21 cellular contexts compared by ENCODE assay signal in the genomic region with DNA sequence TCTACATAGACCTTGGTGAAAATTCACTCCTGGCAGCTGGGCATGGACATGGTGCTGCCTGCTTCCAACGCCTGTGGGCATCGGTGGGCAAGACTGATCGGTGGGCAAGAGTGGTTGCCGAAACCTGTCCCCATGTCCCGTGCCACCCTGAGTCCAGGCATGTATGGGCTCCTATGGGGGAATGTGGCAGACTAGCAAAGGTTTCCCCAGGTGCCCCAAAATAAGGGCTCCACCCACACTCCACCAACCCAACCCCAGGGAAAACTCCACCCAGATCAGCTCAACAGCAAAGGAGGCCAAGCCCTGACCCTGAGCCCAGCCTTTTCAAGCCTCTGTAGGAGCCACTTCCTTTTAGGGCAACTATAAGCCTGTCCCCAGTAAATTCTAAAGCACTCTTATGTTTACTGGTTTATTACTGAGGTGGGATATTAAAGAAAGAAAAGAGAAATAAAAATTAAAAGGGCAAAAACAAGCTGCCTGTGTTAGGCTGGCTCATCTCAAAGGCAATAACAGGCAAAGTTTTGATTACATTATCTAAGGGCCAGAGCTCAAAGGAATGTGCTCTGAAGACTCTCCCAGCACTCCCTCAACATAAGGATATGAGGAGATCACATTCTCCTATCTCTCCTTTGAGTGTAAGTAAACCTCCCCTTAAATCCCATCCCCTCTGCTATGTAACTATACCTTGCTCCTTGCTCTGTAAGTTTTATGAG. TPM values are rescaled to one million over a fixed set of nuclear protein-coding genes. Genes with fewer than 3 reads are reported as not detected.
DNase-seq lines count a peak whose midpoint lies in the region; ATAC-seq and TF ChIP-seq lines count a peak whose summit lies in the region.
"Had no signal": no experiment of that assay in that cellular context is flagged by ENCODE, and none has a peak within 500 bp of the region (broad histone marks: within the 10 kb centered on the region; RNA-seq: fewer than 3 reads in every experiment).

No MANE protein-coding gene starts in this region.

- H3K27ac ChIP-seq in WERI-Rb-1 = peak overlapping the region; percentile 64
- H3K27ac ChIP-seq: right lobe of liver, upper lobe of right lung had no signal

- H3K27ac Mint-ChIP-seq in osteocyte (ENCODE audit: unreplicated experiment) = no peak overlapping the region
- H3K27ac Mint-ChIP-seq: activated naive CD4-positive, alpha-beta T cell treated with anti-CD3 and anti-CD28 coated beads, Interleukin-2, amount 10 ng/mL, durations not matched to agents 7 days and 5 days; B cell had no signal

- no peak for ATAC-seq in GM19035 (IDR thresholded peaks at IDR 0.05; ENCODE audit: unreplicated experiment)
- no peak for ATAC-seq in HG02852 (IDR thresholded peaks at IDR 0.05; ENCODE audit: unreplicated experiment)
- ATAC-seq: activated T-cell treated with anti-CD3 and anti-CD28 coated beads, Interleukin-2, amount 50 U/mL, for 4 hours; right lobe of liver; upper lobe of right lung had no signal

- no peaks in the 10 kb centered on the region for H3K36me3 Mint-ChIP-seq in osteocyte (ENCODE audit: unreplicated experiment)
- H3K36me3 Mint-ChIP-seq: activated naive CD4-positive, alpha-beta T cell treated with anti-CD3 and anti-CD28 coated beads, Interleukin-2, amount 10 ng/mL, durations not matched to agents 7 days and 5 days had no signal

- H3K4me1 Mint-ChIP-seq in osteocyte (ENCODE audit: unreplicated experiment) = peaks cover 18% of the 10 kb centered on the region
- H3K4me1 Mint-ChIP-seq: activated naive CD4-positive, alpha-beta T cell treated with anti-CD3 and anti-CD28 coated beads, Interleukin-2, amount 10 ng/mL, durations not matched to agents 7 days and 5 days; B cell had no signal

- H3K9me3 ChIP-seq in WERI-Rb-1 (ENCODE audit: severe bottlenecking) = peaks cover 5% of the 10 kb centered on the region
- H3K9me3 ChIP-seq: right lobe of liver, upper lobe of right lung had no signal

- H3K36me3 ChIP-seq in H7 (replicated peaks; ENCODE audit: control insufficient read depth, insufficient read depth, low read length) = no peaks in the 10 kb centered on the region
- H3K36me3 ChIP-seq in WERI-Rb-1 = no peaks in the 10 kb centered on the region
- H3K36me3 ChIP-seq: right lobe of liver, upper lobe of right lung had no signal

- TF ChIP-seq CTCF in WERI-Rb-1 (IDR thresholded peaks at IDR 0.05; ENCODE audit: low read depth, low read length) = no peak
- TF ChIP-seq CTCF in osteocyte (IDR thresholded peaks at IDR 0.05) = no peak

- DNase-seq in H7 (peak; percentile 18), WERI-Rb-1 (no peak), islet precursor cell (peak; percentile 23), osteocyte (ENCODE audit: extremely low spot score, unreplicated experiment) (peak; percentile 77), dedifferentiated amniotic fluid mesenchymal stem cell (ENCODE audit: extremely low spot score) (no peak), NCI-H510A treated with DMSO at 0.1 percent for 48 hours (lab: John Stamatoyannopoulos, UW) (no peak)
- DNase-seq: activated naive CD4-positive, alpha-beta T cell treated with anti-CD3 and anti-CD28 coated beads, Interleukin-2, amount 10 ng/mL, durations not matched to agents 7 days and 5 days; activated T-cell treated with anti-CD3 and anti-CD28 coated beads, Interleukin-2, amount 50 U/mL, for 4 hours; COR-L47; Kasumi-1; NCI-H1092; NCI-H526; right lobe of liver; stimulated activated CD4-positive, alpha-beta T cell treated with anti-CD3 and anti-CD28 coated beads, Interleukin-1b, Interleukin-23, amount 100 ng/mL, for 48 hours; stimulated activated naive CD4-positive, alpha-beta T cell; T-helper 1 cell; upper lobe of right lung had no signal

- no peaks in the 10 kb centered on the region for H3K27me3 ChIP-seq in H7 (ENCODE audit: control insufficient read depth, insufficient read depth, low read length)
- no peaks in the 10 kb centered on the region for H3K27me3 ChIP-seq in WERI-Rb-1 (ENCODE audit: insufficient read depth, low read depth, severe bottlenecking)
- H3K27me3 ChIP-seq: right lobe of liver, upper lobe of right lung had no signal

- peaks cover 4% of the 10 kb centered on the region for H3K9me3 Mint-ChIP-seq in osteocyte (ENCODE audit: unreplicated experiment)
- H3K9me3 Mint-ChIP-seq: activated T-cell treated with anti-CD3 and anti-CD28 coated beads, Interleukin-2, amount 50 U/mL, for 4 hours had no signal

- no peaks in the 10 kb centered on the region for H3K27me3 Mint-ChIP-seq in osteocyte (ENCODE audit: unreplicated experiment)
- H3K27me3 Mint-ChIP-seq: B cell had no signal

- H3K4me3 ChIP-seq in H7 (ENCODE audit: insufficient read depth, low read depth, low read length) (no peak overlapping the region), WERI-Rb-1 (ENCODE audit: low read depth, low read length) (no peak overlapping the region)
- H3K4me3 ChIP-seq: right lobe of liver, upper lobe of right lung had no signal

- H3K4me3 Mint-ChIP-seq in osteocyte (ENCODE audit: unreplicated experiment) = no peak overlapping the region
- H3K4me3 Mint-ChIP-seq: activated naive CD4-positive, alpha-beta T cell treated with anti-CD3 and anti-CD28 coated beads, Interleukin-2, amount 10 ng/mL, durations not matched to agents 7 days and 5 days; activated T-cell treated with anti-CD3 and anti-CD28 coated beads, Interleukin-2, amount 50 U/mL, for 4 hours; B cell had no signal

RNA-seq across cellular contexts. Expression of a gene that starts 8.9 kb away (rescaled TPM):
- total RNA-seq in H7 (2014; rRNA removed; shearing (Covaris generic)) = 0.07 TPM in 1 of 2 replicates, not detected in the other
- not detected in 2 replicates for total RNA-seq in osteocyte
- total RNA-seq: activated T-cell treated with anti-CD3 and anti-CD28 coated beads, Interleukin-2, amount 50 U/mL, for 4 hours; B cell; omental fat pad; right lobe of liver; upper lobe of right lung had no signal

RNA-seq across cellular contexts. Expression of a gene that starts 44.0 kb away (rescaled TPM):
- total RNA-seq in H7 (2014; rRNA removed; shearing (Covaris generic)) = 0.03 and 0.07 TPM in 2 replicates
- total RNA-seq in osteocyte = not detected in 2 replicates
- total RNA-seq: activated T-cell treated with anti-CD3 and anti-CD28 coated beads, Interleukin-2, amount 50 U/mL, for 4 hours; B cell; omental fat pad; right lobe of liver; upper lobe of right lung had no signal

Comparison
In these comparisons a context has a peak if more than half of its experiments do, and no peak if none do; other contexts are left out.
1. DNase-seq: peak in H7 (single experiment), islet precursor cell (single experiment) and osteocyte (single experiment); none in WERI-Rb-1 (single experiment), dedifferentiated amniotic fluid mesenchymal stem cell (single experiment) and NCI-H510A treated with DMSO at 0.1 percent for 48 hours (single experiment).